21 cellular contexts compared by ENCODE assay signal in the genomic region with DNA sequence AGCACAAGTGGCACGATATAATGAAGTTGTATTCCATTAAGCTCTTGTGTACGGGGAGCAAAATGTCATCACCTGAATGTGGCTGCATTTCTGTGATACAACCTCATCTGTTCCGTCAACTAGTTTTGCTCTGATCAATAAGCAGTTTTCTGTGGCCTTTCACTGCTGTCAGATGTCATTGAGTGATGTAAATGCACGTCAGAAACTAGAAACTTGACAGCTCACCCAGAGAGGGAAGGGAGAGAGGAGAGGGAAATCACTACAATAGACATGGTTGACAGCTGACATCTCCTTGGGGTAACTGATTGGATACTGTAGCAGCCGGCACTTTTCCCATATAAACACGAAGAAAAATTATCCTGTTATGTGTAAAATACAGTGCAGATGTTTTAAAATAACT.
DNase-seq lines count a peak whose midpoint lies in the region; ATAC-seq, FAIRE-seq and TF ChIP-seq lines count a peak whose summit lies in the region.
"Had no signal": no experiment of that assay in that cellular context is flagged by ENCODE, and none has a peak within 500 bp of the region (broad histone marks: within the 10 kb centered on the region; RNA-seq: fewer than 3 reads in every experiment).

No MANE protein-coding gene starts in this region.

- H3K9ac ChIP-seq in keratinocyte (ENCODE audit: control insufficient read depth, extremely low read depth, insufficient read depth, low read length) (no peak overlapping the region), trophoblast cell (ENCODE audit: low read length) (no peak overlapping the region)
- H3K9ac ChIP-seq: BLaER1 treated with 17β-estradiol and CSF1 and Interleukin-3, amounts not matched to agents 10 nM and 100 nM had no signal

- ATAC-seq in esophagus mucosa (no peak), natural killer cell (no peak)
- ATAC-seq: HCT116 had no signal

- no peak for DNase-seq in MCF 10A (ENCODE audit: unreplicated experiment)
- no peak for DNase-seq in breast epithelium (ENCODE audit: low spot score in 2 of 2)
- DNase-seq in keratinocyte (ENCODE audit: low read depth, low spot score), result no peak
- DNase-seq in trophoblast cell, result no peak
- DNase-seq in effector CD4-positive, alpha-beta T cell, result no peak
- no peak for DNase-seq in posterior cingulate gyrus
- DNase-seq in natural killer cell, result no peak
- DNase-seq: CD4-positive, alpha-beta memory T cell; GOT3; MG63; NCI-H1417; NCI-H1694 treated with DMSO at 0.1 percent for 48 hours; NCI-H2081 treated with DMSO at 0.1 percent for 48 hours; NCI-H446; NCI-H526; SHP77 had no signal

- H3K4me3 Mint-ChIP-seq in MCF 10A (ENCODE audit: unreplicated experiment) (no peak overlapping the region), natural killer cell (no peak overlapping the region)
- H3K4me3 Mint-ChIP-seq: CD4-positive, alpha-beta memory T cell; IgD-negative memory B cell had no signal

- CTCF ChIA-PET in MCF 10A (lab: Yijun Ruan, JAX), result interaction anchor here (0.7 kb wide), 1 partner anchor 11 kb away, joined by 3 read pairs; no protein-coding TSS in a partner anchor

- BruUV-seq in MCF 10A (replicated peaks; lab: Mats Ljungman, UMichigan), result no TSS peak

- POLR2A ChIA-PET in MCF 10A (lab: Yijun Ruan, JAX), result interaction anchor here (0.7 to 1.0 kb wide), 3 partner anchors 9 to 63 kb away, joined by 3 to 4 read pairs (median 3); no protein-coding TSS in a partner anchor

- H3K4me3 ChIP-seq in breast epithelium (no peak overlapping the region), keratinocyte (ENCODE audit: control insufficient read depth in 2 of 3, extremely low read depth in 1 of 3, insufficient read depth in 2 of 3, low read depth in 1 of 3, low read length in 3 of 3) (no peak overlapping the region), trophoblast cell (ENCODE audit: low read depth, low read length) (no peak overlapping the region)
- H3K4me3 ChIP-seq: BLaER1 treated with 17β-estradiol and CSF1 and Interleukin-3, amounts not matched to agents 10 nM and 100 nM; MG63 had no signal

- H3K9me1 ChIP-seq in keratinocyte (ENCODE audit: control insufficient read depth, extremely low read depth, insufficient read depth, low read length), result no peaks in the 10 kb centered on the region

- H3K9me3 Mint-ChIP-seq in MCF 10A (ENCODE audit: unreplicated experiment), result no peaks in the 10 kb centered on the region
- no peaks in the 10 kb centered on the region for H3K9me3 Mint-ChIP-seq in natural killer cell
- H3K9me3 Mint-ChIP-seq: IgD-negative memory B cell had no signal

- peak; percentile 71 for FAIRE-seq in keratinocyte (lab: Jason Lieb, UNC)

- no peaks in the 10 kb centered on the region for H3K27me3 ChIP-seq in breast epithelium
- no peaks in the 10 kb centered on the region for H3K27me3 ChIP-seq in keratinocyte (ENCODE audit: control insufficient read depth, extremely low read depth, insufficient read depth, low read length)
- H3K27me3 ChIP-seq in trophoblast cell (ENCODE audit: insufficient read depth, low read length), result no peaks in the 10 kb centered on the region
- H3K27me3 ChIP-seq: BLaER1 treated with 17β-estradiol and CSF1 and Interleukin-3, amounts not matched to agents 10 nM and 100 nM; MG63 had no signal

- no peak overlapping the region for H3K4ac ChIP-seq in trophoblast cell (ENCODE audit: low read depth, low read length)

- H3K27ac ChIP-seq in breast epithelium (no peak overlapping the region), keratinocyte (ENCODE audit: control insufficient read depth, insufficient read depth, low read length) (no peak overlapping the region), trophoblast cell (ENCODE audit: low read depth, low read length) (peak overlapping the region; percentile 31)
- H3K27ac ChIP-seq: 22Rv1; BLaER1 treated with 17β-estradiol and CSF1 and Interleukin-3, amounts not matched to agents 10 nM and 100 nM had no signal

- H3K14ac ChIP-seq in trophoblast cell (ENCODE audit: low read length), result no peak overlapping the region

- H2BK12ac ChIP-seq in trophoblast cell (ENCODE audit: low read length), result peak overlapping the region; percentile 78

- H3K36me3 ChIP-seq in breast epithelium (no peaks in the 10 kb centered on the region), keratinocyte (ENCODE audit: control insufficient read depth in 2 of 2, extremely low read depth in 1 of 2, insufficient read depth in 2 of 2, low read length in 2 of 2) (no peaks in the 10 kb centered on the region), trophoblast cell (ENCODE audit: control insufficient read depth in 1 of 2, insufficient read depth in 2 of 2, low read length in 2 of 2) (no peaks in the 10 kb centered on the region)
- H3K36me3 ChIP-seq: MG63 had no signal

- no peak overlapping the region for H4K8ac ChIP-seq in trophoblast cell (ENCODE audit: low read depth, low read length)

- H3K27me3 Mint-ChIP-seq in MCF 10A (ENCODE audit: insufficient read depth, unreplicated experiment) (no peaks in the 10 kb centered on the region), natural killer cell (ENCODE audit: low read depth in 2 of 2) (peaks cover 0 to 2% of the 10 kb centered on the region in 2 donors)
- H3K27me3 Mint-ChIP-seq: CD4-positive, alpha-beta memory T cell; IgD-negative memory B cell had no signal

- H2AFZ ChIP-seq in keratinocyte (ENCODE audit: control insufficient read depth, low read length) (no peak overlapping the region), trophoblast cell (ENCODE audit: insufficient read depth, low read length, poor library complexity) (no peak overlapping the region)

- H2BK5ac ChIP-seq in trophoblast cell (ENCODE audit: low read depth, low read length, poor library complexity), result peak overlapping the region; percentile 1

- no peak overlapping the region for H3K18ac ChIP-seq in trophoblast cell (ENCODE audit: low read length)

- dilution Hi-C loops in keratinocyte (cut with MboI; ENCODE audit: extremely low pct_ligation_motif_present, low sequenced_read_pairs), result no loop called here

- no peak overlapping the region for H2BK120ac ChIP-seq in trophoblast cell (ENCODE audit: insufficient read depth, low read length, poor library complexity)

- H3K79me2 ChIP-seq in keratinocyte (ENCODE audit: control insufficient read depth, insufficient read depth, low read length), result peaks cover 18% of the 10 kb centered on the region
- peaks cover 3% of the 10 kb centered on the region for H3K79me2 ChIP-seq in trophoblast cell (ENCODE audit: control insufficient read depth, insufficient read depth, low read length, poor library complexity)

- H4K12ac ChIP-seq in trophoblast cell (ENCODE audit: low read depth, low read length), result no peak overlapping the region

- H3K4me1 Mint-ChIP-seq in MCF 10A (ENCODE audit: insufficient read depth, unreplicated experiment) (peaks cover 36% of the 10 kb centered on the region), natural killer cell (peaks cover 5 to 6% of the 10 kb centered on the region in 2 donors)
- H3K4me1 Mint-ChIP-seq: IgD-negative memory B cell had no signal

- H2AK5ac ChIP-seq in trophoblast cell (ENCODE audit: low read length), result no peak overlapping the region

- no peak overlapping the region for H3K23ac ChIP-seq in trophoblast cell (ENCODE audit: low read length)

- peaks cover 18% of the 10 kb centered on the region for H3K79me1 ChIP-seq in trophoblast cell (ENCODE audit: low read length)

- peak overlapping the region; percentile 76 for H3K27ac Mint-ChIP-seq in MCF 10A (ENCODE audit: low read depth, unreplicated experiment)
- H3K27ac Mint-ChIP-seq in natural killer cell, result no peak overlapping the region
- H3K27ac Mint-ChIP-seq: CD4-positive, alpha-beta memory T cell; IgD-negative memory B cell had no signal

- no peaks in the 10 kb centered on the region for H4K20me1 ChIP-seq in keratinocyte (ENCODE audit: control insufficient read depth, extremely low read depth, insufficient read depth, low read length)

- H3K36me3 Mint-ChIP-seq in MCF 10A (ENCODE audit: insufficient read depth, unreplicated experiment) (peaks cover 6% of the 10 kb centered on the region), natural killer cell (no peaks in the 10 kb centered on the region)
- H3K36me3 Mint-ChIP-seq: IgD-negative memory B cell had no signal

- WGBS in trophoblast cell (ENCODE audit: extremely low coverage, insufficient coverage, insufficient read length), result no CpG with 5 or more reads among the region's 6 CpGs

- intact Hi-C loops in MCF 10A (cut with micrococcal nuclease), result no loop called here
- intact Hi-C loops in breast epithelium (cut with DNase I; ENCODE audit: low total_unique reads), result no loop called here
- intact Hi-C loops in posterior cingulate gyrus (cut with DNase I), result no loop called here
- intact Hi-C loops in natural killer cell (cut with micrococcal nuclease), result no loop called here

- no peak for TF ChIP-seq CTCF in MCF 10A (IDR thresholded peaks at IDR 0.05; ENCODE audit: unreplicated experiment)
- no peak for TF ChIP-seq CTCF in breast epithelium (IDR thresholded peaks at IDR 0.05)
- no peak for TF ChIP-seq CTCF in keratinocyte (optimal IDR thresholded peaks at IDR 0.05 in 1 of 3, IDR thresholded peaks at IDR 0.05 in 1 of 3, conservative IDR thresholded peaks at IDR 0.05 in 1 of 3; ENCODE audit: extremely low read depth in 1 of 3, insufficient read depth in 2 of 3, low read length in 3 of 3)
- TF ChIP-seq CTCF in natural killer cell (IDR thresholded peaks at IDR 0.05), result no peak

- no peaks in the 10 kb centered on the region for H3K9me3 ChIP-seq in breast epithelium
- no peaks in the 10 kb centered on the region for H3K9me3 ChIP-seq in keratinocyte (ENCODE audit: control insufficient read depth, low read depth, low read length)
- H3K9me3 ChIP-seq in trophoblast cell (ENCODE audit: insufficient read depth, low read depth, low read length), result no peaks in the 10 kb centered on the region
- H3K9me3 ChIP-seq: MG63 had no signal

- H3K4me1 ChIP-seq in breast epithelium (no peaks in the 10 kb centered on the region), keratinocyte (ENCODE audit: control insufficient read depth, extremely low read depth, insufficient read depth, low read length) (peaks cover 14% of the 10 kb centered on the region), trophoblast cell (ENCODE audit: control insufficient read depth in 1 of 2, insufficient read depth in 2 of 2, low read length in 2 of 2) (peaks cover 17 to 28% of the 10 kb centered on the region in 2 experiments)
- H3K4me1 ChIP-seq: BLaER1 treated with 17β-estradiol and CSF1 and Interleukin-3, amounts not matched to agents 10 nM and 100 nM had no signal

- H4K91ac ChIP-seq in trophoblast cell (ENCODE audit: low read depth, low read length), result peak overlapping the region; percentile 29

- no peak for TF ChIP-seq POLR2A in breast epithelium (IDR thresholded peaks at IDR 0.05)

- H3K4me2 ChIP-seq in keratinocyte (ENCODE audit: control insufficient read depth, extremely low read depth, insufficient read depth, low read depth, low read length) (no peak overlapping the region), trophoblast cell (ENCODE audit: low read length) (peak overlapping the region; percentile 33)
- H3K4me2 ChIP-seq: BLaER1 treated with 17β-estradiol and CSF1 and Interleukin-3, amounts not matched to agents 10 nM and 100 nM had no signal
